ENCODE assay signal across 23 cellular contexts in genomic region chr15:48273047-48273446, GRCh38.
"Had no signal": no experiment of that assay in that cellular context is flagged by ENCODE, and none has a peak within 500 bp of the region (broad histone marks: within the 10 kb centered on the region; RNA-seq: fewer than 3 reads in every experiment).

No MANE protein-coding gene starts in this region.

- H3K4me1 ChIP-seq: left lung, pancreas, prostate gland, right lobe of liver, stomach, testis, thyroid gland, transverse colon, upper lobe of left lung, vagina had no signal

- H3K4me2 ChIP-seq: smooth muscle cell had no signal

- H3K9me3 ChIP-seq: left lung, pancreas, prostate gland, right lobe of liver, stomach, testis, thyroid gland, transverse colon, upper lobe of left lung, vagina had no signal

- DNase-seq: hippocampal formation; kidney; left colon; left lung; naive thymus-derived CD8-positive, alpha-beta T cell; nucleus accumbens; pancreas; posterior cingulate gyrus; right lobe of liver; stimulated activated CD4-positive, alpha-beta T cell treated with anti-CD3 and anti-CD28 coated beads, Interleukin-1b, Interleukin-23, amount 100 ng/mL, for 48 hours; stimulated activated CD4-positive, alpha-beta T cell treated with anti-CD3 and anti-CD28 coated beads, Interleukin-2, amount 100 ng/mL, for 48 hours; stimulated activated CD4-positive, alpha-beta T cell treated with anti-CD3 and anti-CD28 coated beads, Interleukin-4, amount 100 ng/mL, for 4 hours; stimulated activated CD8-positive, alpha-beta memory T cell treated with anti-CD3 and anti-CD28 coated beads, Interleukin-4, amount 100 ng/mL, for 48 hours; stimulated activated naive CD8-positive, alpha-beta T cell treated with anti-CD3 and anti-CD28 coated beads, Interleukin-15, Interleukin-2, amounts not matched to agents 100 U/mL and 50 U/mL, for 24 hours; stomach; testis; thyroid gland; transverse colon; upper lobe of left lung had no signal

- H3K36me3 ChIP-seq: left lung, pancreas, prostate gland, right lobe of liver, stomach, thyroid gland, transverse colon, upper lobe of left lung, vagina had no signal

- H3K27ac ChIP-seq: left lung, pancreas, prostate gland, right lobe of liver, stomach, testis, thyroid gland, transverse colon, upper lobe of left lung, vagina had no signal

- H3K27me3 ChIP-seq: pancreas, right lobe of liver, stomach, testis, thyroid gland, upper lobe of left lung, vagina had no signal

- H3K4me3 ChIP-seq: left lung, lung, pancreas, prostate gland, right lobe of liver, smooth muscle cell, stomach, testis, thyroid gland, transverse colon, upper lobe of left lung, vagina had no signal
